Comparison of ENCODE assay signal across 24 cellular contexts in genomic region chrX:14776901-14777300, GRCh38.
"Had no signal": no experiment of that assay in that cellular context is flagged by ENCODE, and none has a peak within 500 bp of the region (broad histone marks: within the 10 kb centered on the region; RNA-seq: fewer than 3 reads in every experiment).

No MANE protein-coding gene starts in this region.

- H3K9me3 Mint-ChIP-seq: activated naive CD4-positive, alpha-beta T cell treated with anti-CD3 and anti-CD28 coated beads, Interleukin-2, amount 50 U/mL, for 24 hours; activated T-helper 1 cell treated with anti-CD3 and anti-CD28 coated beads, Interleukin-12 subunit alpha, Interleukin-12 subunit beta, Interleukin-2, Interleukin-4 antibody, amounts not matched to agents 30 ng/mL and 10 ng/mL and 1 ng/mL, durations not matched to agents 14 hours and 24 hours and 36 hours; neural progenitor cell; stimulated activated naive CD8-positive, alpha-beta T cell treated with anti-CD3 and anti-CD28 coated beads, Interleukin-15, Interleukin-2, amounts not matched to agents 100 ng/mL and 50 ng/mL, for 24 hours; T-helper 2 cell treated with Interferon-gamma antibody and Interleukin-4, amounts not matched to agents 5 μg/mL and 100 μg/mL, for 36 hours had no signal

- DNase-seq: activated CD4-positive, alpha-beta T cell treated with anti-CD3 and anti-CD28 coated beads for 1 hour; activated CD4-positive, alpha-beta T cell treated with anti-CD3 and anti-CD28 coated beads, Interleukin-2, amount 50 U/mL, for 1 hour; activated CD8-positive, alpha-beta T cell treated with anti-CD3 and anti-CD28 coated beads, Interleukin-2, amount 10 ng/mL, durations not matched to agents 7 days and 5 days; activated gamma-delta T cell treated with Interleukin-2 at 50 U/mL for 16 hours; aorta; cerebellar nuclear complex; kidney; lower lobe of right lung; naive thymus-derived CD4-positive, alpha-beta T cell; pancreas; psoas muscle; right cardiac atrium; stimulated activated CD4-positive, alpha-beta T cell treated with anti-CD3 and anti-CD28 coated beads, Interleukin-1b, Interleukin-23, amount 100 ng/mL, for 48 hours; substantia nigra; T-cell had no signal

- H3K27ac Mint-ChIP-seq: activated CD8-positive, alpha-beta T cell treated with anti-CD3 and anti-CD28 coated beads, Interleukin-2, amount 10 ng/mL, durations not matched to agents 7 days and 5 days; activated naive CD4-positive, alpha-beta T cell treated with anti-CD3 and anti-CD28 coated beads, Interleukin-2, amount 50 U/mL, for 24 hours; activated T-helper 1 cell treated with anti-CD3 and anti-CD28 coated beads, Interleukin-12 subunit alpha, Interleukin-12 subunit beta, Interleukin-2, Interleukin-4 antibody, amounts not matched to agents 30 ng/mL and 10 ng/mL and 1 ng/mL, durations not matched to agents 14 hours and 24 hours and 36 hours; naive thymus-derived CD4-positive, alpha-beta T cell; neural progenitor cell; stimulated activated naive CD8-positive, alpha-beta T cell treated with anti-CD3 and anti-CD28 coated beads, Interleukin-15, Interleukin-2, amounts not matched to agents 100 ng/mL and 50 ng/mL, for 24 hours; T-cell; T-helper 2 cell treated with Interferon-gamma antibody and Interleukin-4, amounts not matched to agents 5 μg/mL and 100 μg/mL, for 36 hours had no signal

- H3K4me3 Mint-ChIP-seq: activated CD8-positive, alpha-beta T cell treated with anti-CD3 and anti-CD28 coated beads, Interleukin-2, amount 10 ng/mL, durations not matched to agents 7 days and 5 days; activated naive CD4-positive, alpha-beta T cell treated with anti-CD3 and anti-CD28 coated beads, Interleukin-2, amount 50 U/mL, for 24 hours; activated T-helper 1 cell treated with anti-CD3 and anti-CD28 coated beads, Interleukin-12 subunit alpha, Interleukin-12 subunit beta, Interleukin-2, Interleukin-4 antibody, amounts not matched to agents 30 ng/mL and 10 ng/mL and 1 ng/mL, durations not matched to agents 14 hours and 24 hours and 36 hours; naive thymus-derived CD4-positive, alpha-beta T cell; neural progenitor cell; stimulated activated naive CD8-positive, alpha-beta T cell treated with anti-CD3 and anti-CD28 coated beads, Interleukin-15, Interleukin-2, amounts not matched to agents 100 ng/mL and 50 ng/mL, for 24 hours; T-cell; T-helper 2 cell treated with Interferon-gamma antibody and Interleukin-4, amounts not matched to agents 5 μg/mL and 100 μg/mL, for 36 hours had no signal

- H3K4me3 ChIP-seq: lower lobe of right lung, neural progenitor cell, pancreas, psoas muscle, skin epidermis, thyroid gland had no signal

- H3K9me3 ChIP-seq: lower lobe of right lung, pancreas, psoas muscle, thyroid gland had no signal

- H3K27me3 Mint-ChIP-seq: activated naive CD4-positive, alpha-beta T cell treated with anti-CD3 and anti-CD28 coated beads, Interleukin-2, amount 50 U/mL, for 24 hours; stimulated activated naive CD8-positive, alpha-beta T cell treated with anti-CD3 and anti-CD28 coated beads, Interleukin-15, Interleukin-2, amounts not matched to agents 100 ng/mL and 50 ng/mL, for 24 hours had no signal

- H2AFZ ChIP-seq: neural progenitor cell had no signal

- H3K36me3 ChIP-seq: lower lobe of right lung, neural progenitor cell, pancreas, thyroid gland had no signal

- H3K36me3 Mint-ChIP-seq: activated naive CD4-positive, alpha-beta T cell treated with anti-CD3 and anti-CD28 coated beads, Interleukin-2, amount 50 U/mL, for 24 hours; naive thymus-derived CD4-positive, alpha-beta T cell; T-cell had no signal

- H3K4me1 ChIP-seq: lower lobe of right lung, neural progenitor cell, pancreas, psoas muscle had no signal

- H3K27ac ChIP-seq: epithelial cell of prostate, lower lobe of right lung, neural progenitor cell, pancreas, psoas muscle, skin epidermis, thyroid gland had no signal

- H3K4me1 Mint-ChIP-seq: activated naive CD4-positive, alpha-beta T cell treated with anti-CD3 and anti-CD28 coated beads, Interleukin-2, amount 50 U/mL, for 24 hours; neural progenitor cell; T-cell had no signal

- ATAC-seq: activated CD8-positive, alpha-beta T cell treated with anti-CD3 and anti-CD28 coated beads, Interleukin-2, amount 10 ng/mL, durations not matched to agents 7 days and 5 days; left lobe of liver; lower lobe of right lung; naive thymus-derived CD4-positive, alpha-beta T cell; pancreas; psoas muscle; right cardiac atrium; T-cell had no signal

- H3K4me2 ChIP-seq: neural progenitor cell had no signal

- H3K27me3 ChIP-seq: neural progenitor cell, thyroid gland had no signal

- H3K9ac ChIP-seq: neural progenitor cell had no signal
